ENCODE assay signal across 1 cellular context in the genomic region with DNA sequence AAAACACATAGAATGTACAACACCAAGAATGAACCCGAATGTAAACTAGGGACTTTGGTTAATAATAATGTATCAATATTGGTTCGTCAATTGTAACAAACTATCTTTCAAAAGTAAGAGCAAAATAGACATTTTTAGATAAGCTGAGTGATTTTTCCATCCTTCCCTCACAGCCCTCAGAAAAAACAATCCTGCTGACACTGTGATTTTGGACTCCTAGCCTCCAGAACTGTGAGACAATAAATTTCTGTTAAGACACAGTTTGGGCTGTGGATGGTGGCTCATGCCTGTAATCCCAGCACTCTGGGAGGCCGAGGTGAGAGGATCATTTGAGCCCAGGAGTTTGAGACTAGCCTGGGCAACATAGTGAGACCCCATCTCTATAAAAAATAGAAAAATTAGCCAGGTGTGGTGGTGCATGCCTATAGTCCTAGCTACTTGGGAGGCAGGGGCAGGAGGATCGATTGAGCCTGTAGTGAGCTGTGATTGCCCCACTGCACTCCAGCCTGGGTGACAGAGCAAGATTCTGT. TPM values are rescaled to one million over a fixed set of nuclear protein-coding genes. Genes with fewer than 3 reads are reported as not detected.
"Had no signal": no experiment of that assay in that cellular context is flagged by ENCODE, and none has a peak within 500 bp of the region (broad histone marks: within the 10 kb centered on the region; RNA-seq: fewer than 3 reads in every experiment).

No MANE protein-coding gene starts in this region.

RNA-seq across cellular contexts. Expression of a gene that starts 55.2 kb away (rescaled TPM):
- total RNA-seq: Right ventricle myocardium superior had no signal
